27 cellular contexts compared by ENCODE assay signal in genomic region chr3:57768595-57768994, GRCh38. TPM values are rescaled to one million over a fixed set of nuclear protein-coding genes. Genes with fewer than 3 reads are reported as not detected.
A peak's percentile ranks its signal among the peaks of the same experiment; 100 is the strongest.
DNase-seq lines count a peak whose midpoint lies in the region; ATAC-seq, FAIRE-seq and TF ChIP-seq lines count a peak whose summit lies in the region.
"Had no signal": no experiment of that assay in that cellular context is flagged by ENCODE, and none has a peak within 500 bp of the region (broad histone marks: within the 10 kb centered on the region; RNA-seq: fewer than 3 reads in every experiment).

No MANE protein-coding gene starts in this region.

- H2BK5ac ChIP-seq in trophoblast cell (ENCODE audit: low read depth, low read length, poor library complexity) = no peak overlapping the region

- H3K27me3 Mint-ChIP-seq in type B pancreatic cell = no peaks in the 10 kb centered on the region
- H3K27me3 Mint-ChIP-seq: CD4-positive, alpha-beta memory T cell; CD4-positive, CD25-positive, alpha-beta regulatory T cell; CD8-positive, alpha-beta memory T cell had no signal

- peaks cover 36% of the 10 kb centered on the region for H3K4me1 Mint-ChIP-seq in type B pancreatic cell (ENCODE audit: unreplicated experiment)

- intact Hi-C loops in K562 (cut with micrococcal nuclease) = no loop called here

- no peak overlapping the region for H2BK120ac ChIP-seq in trophoblast cell (ENCODE audit: insufficient read depth, low read length, poor library complexity)

- no peak overlapping the region for H3K14ac ChIP-seq in trophoblast cell (ENCODE audit: low read length)

- no peaks in the 10 kb centered on the region for H3K9me3 Mint-ChIP-seq in type B pancreatic cell
- H3K9me3 Mint-ChIP-seq: CD14-positive monocyte; CD4-positive, alpha-beta memory T cell; CD4-positive, CD25-positive, alpha-beta regulatory T cell; CD8-positive, alpha-beta memory T cell had no signal

- H3K4me2 ChIP-seq in K562 (ENCODE audit: insufficient read depth, low read length) = no peak overlapping the region
- H3K4me2 ChIP-seq in trophoblast cell (ENCODE audit: low read length) = no peak overlapping the region
- H3K4me2 ChIP-seq: BLaER1 had no signal

- TF ChIP-seq CTCF in K562 (IDR thresholded peaks at IDR 0.05 in 2 of 3, conservative IDR thresholded peaks at IDR 0.05 in 1 of 3; ENCODE audit: insufficient read depth in 2 of 3, low read depth in 1 of 3, low read length in 3 of 3) = no peak
- no peak for TF ChIP-seq CTCF in type B pancreatic cell (conservative IDR thresholded peaks at IDR 0.05)
- TF ChIP-seq CTCF in brain microvascular endothelial cell (IDR thresholded peaks at IDR 0.05; ENCODE audit: low read depth, low read length, missing control alignments) = no peak

- 96% methylated on average over 3 of the region's 3 CpGs for WGBS in K562 (ENCODE audit: insufficient coverage, low coverage, missing lambda C conversion rate)
- WGBS in trophoblast cell (ENCODE audit: extremely low coverage, insufficient coverage, insufficient read length) = no CpG with 5 or more reads among the region's 3 CpGs

- no peak for TF ChIP-seq EP300 in K562 (IDR thresholded peaks at IDR 0.05; ENCODE audit: low read length)

- H3K79me2 ChIP-seq in K562 (ENCODE audit: control insufficient read depth, insufficient read depth, low read length) (peaks cover 89% of the 10 kb centered on the region), trophoblast cell (ENCODE audit: control insufficient read depth, insufficient read depth, low read length, poor library complexity) (no peaks in the 10 kb centered on the region)

- no peak for TF ChIP-seq POLR2A in K562 (conservative IDR thresholded peaks at IDR 0.05)

- no peak overlapping the region for H3K4me3 Mint-ChIP-seq in type B pancreatic cell
- H3K4me3 Mint-ChIP-seq: CD14-positive monocyte had no signal

- ATAC-seq in K562 = no peak
- ATAC-seq: GM12878 had no signal

- no peaks in the 10 kb centered on the region for H4K20me1 ChIP-seq in K562 (replicated peaks; ENCODE audit: control insufficient read depth, insufficient read depth, low read length)

- no peak overlapping the region for H4K12ac ChIP-seq in trophoblast cell (ENCODE audit: low read depth, low read length)

- H3K18ac ChIP-seq in trophoblast cell (ENCODE audit: low read length) = no peak overlapping the region

- H3K4ac ChIP-seq in trophoblast cell (ENCODE audit: low read depth, low read length) = peak overlapping the region; percentile 79

- H3K36me3 ChIP-seq in K562 (ENCODE audit: control insufficient read depth, insufficient read depth, low read length) = peaks cover 40% of the 10 kb centered on the region; the same call in 2 of the 3 replicates
- no peaks in the 10 kb centered on the region for H3K36me3 ChIP-seq in trophoblast cell (ENCODE audit: control insufficient read depth in 1 of 2, insufficient read depth in 2 of 2, low read length in 2 of 2)
- no peaks in the 10 kb centered on the region for H3K36me3 ChIP-seq in brain microvascular endothelial cell (replicated peaks)
- H3K36me3 ChIP-seq: BE2C had no signal

- no peak overlapping the region for H3K4me3 ChIP-seq in K562
- no peak overlapping the region for H3K4me3 ChIP-seq in trophoblast cell (ENCODE audit: low read depth, low read length)
- no peak overlapping the region for H3K4me3 ChIP-seq in brain microvascular endothelial cell (ENCODE audit: low read depth, low read length)
- H3K4me3 ChIP-seq: BLaER1, GM12878 had no signal

- H3K9me3 ChIP-seq in K562 (replicated peaks; ENCODE audit: control insufficient read depth, insufficient read depth, low read depth, low read length) (no peaks in the 10 kb centered on the region), trophoblast cell (ENCODE audit: insufficient read depth, low read depth, low read length) (no peaks in the 10 kb centered on the region)
- H3K9me3 ChIP-seq: BE2C, BLaER1 had no signal

- BruUV-seq in K562 (replicated peaks; lab: Mats Ljungman, UMichigan) = no TSS peak

- in situ Hi-C loops in K562 (cut with MboI) (no loop called here), brain microvascular endothelial cell (cut with HindIII; ENCODE audit: low pct_ligation_motif_present, low sequenced_read_pairs) (no loop called here)

- POLR2A ChIA-PET in K562 (lab: Yijun Ruan, JAX) = interaction anchor here (1.0 to 1.4 kb wide), 2 partner anchors 9 to 10 kb away, joined by 3 to 4 read pairs; no protein-coding TSS in a partner anchor

- no peaks in the 10 kb centered on the region for H3K79me1 ChIP-seq in trophoblast cell (ENCODE audit: low read length)

- CTCF ChIA-PET in K562 (lab: Yijun Ruan, JAX; ENCODE audit: low intra/inter-chr PET ratio) = no interaction called here

- TF ChIP-seq RAD21 in K562 (CRISPR knock-in tag; conservative IDR thresholded peaks at IDR 0.05 in 1 of 2, IDR thresholded peaks at IDR 0.05 in 1 of 2) = no peak

- no peaks in the 10 kb centered on the region for H3K9me1 ChIP-seq in K562 (ENCODE audit: control insufficient read depth, insufficient read depth, low read length)

- H3K4me1 ChIP-seq in K562 (replicated peaks in 1 of 2; ENCODE audit: control insufficient read depth in 2 of 2, insufficient read depth in 2 of 2, low read length in 2 of 2) (peaks cover 0 to 7% of the 10 kb centered on the region in 2 experiments; a peak in 2 of 5 replicates), trophoblast cell (ENCODE audit: control insufficient read depth in 1 of 2, insufficient read depth in 2 of 2, low read length in 2 of 2) (no peaks in the 10 kb centered on the region)
- H3K4me1 ChIP-seq: BE2C, BLaER1 had no signal

- no peak overlapping the region for H3K9ac ChIP-seq in K562 (ENCODE audit: insufficient read depth in 1 of 2, low read depth in 2 of 2, low read length in 2 of 2)
- H3K9ac ChIP-seq in trophoblast cell (ENCODE audit: low read length) = no peak overlapping the region
- H3K9ac ChIP-seq: BLaER1 had no signal

- peaks cover 36% of the 10 kb centered on the region for H3K36me3 Mint-ChIP-seq in type B pancreatic cell

- H3K27me3 ChIP-seq in K562 (ENCODE audit: control insufficient read depth in 2 of 2, insufficient read depth in 2 of 2, low read length in 2 of 2) (no peaks in the 10 kb centered on the region), trophoblast cell (ENCODE audit: insufficient read depth, low read length) (no peaks in the 10 kb centered on the region), brain microvascular endothelial cell (replicated peaks) (no peaks in the 10 kb centered on the region)
- H3K27me3 ChIP-seq: BE2C, BLaER1 had no signal

- H3K27ac ChIP-seq in K562 (ENCODE audit: extremely low read depth, low read depth, low read length) (no peak overlapping the region), trophoblast cell (ENCODE audit: low read depth, low read length) (no peak overlapping the region), brain microvascular endothelial cell (no peak overlapping the region)
- H3K27ac ChIP-seq: BLaER1 had no signal

- FAIRE-seq in K562 (lab: Jason Lieb, UNC) = no peak
- FAIRE-seq: A204.1, GM12878, GM12892, GM18507 had no signal

- H3K23ac ChIP-seq in trophoblast cell (ENCODE audit: low read length) = no peak overlapping the region

- H3K27ac Mint-ChIP-seq in type B pancreatic cell = peak overlapping the region; percentile 78
- H3K27ac Mint-ChIP-seq: CD4-positive, alpha-beta memory T cell had no signal

- H2AFZ ChIP-seq in K562 (ENCODE audit: low read depth, low read length) (no peak overlapping the region), trophoblast cell (ENCODE audit: insufficient read depth, low read length, poor library complexity) (no peak overlapping the region)

- H4K91ac ChIP-seq in trophoblast cell (ENCODE audit: low read depth, low read length) = no peak overlapping the region

- no peak overlapping the region for H2AK5ac ChIP-seq in trophoblast cell (ENCODE audit: low read length)

- no peak for DNase-seq in K562 (ENCODE audit: extremely low read depth in 1 of 4, low spot score in 3 of 4)
- no peak for DNase-seq in trophoblast cell
- no peak for DNase-seq in type B pancreatic cell (ENCODE audit: extremely low spot score, unreplicated experiment)
- no peak for DNase-seq in stimulated activated CD4-positive, alpha-beta T cell treated with anti-CD3 and anti-CD28 coated beads, Interleukin-2, amount 100 ng/mL, for 24 hours
- DNase-seq in brain microvascular endothelial cell = no peak
- no peak for DNase-seq in NOMO-1 treated with dmso at 0.1 percent for 144 hours (lab: John Stamatoyannopoulos, UW; ENCODE audit: unreplicated experiment)
- DNase-seq: 8988T; ACHN; BE2C; C1 segment of cervical spinal cord; CD4-positive, alpha-beta memory T cell; CD4-positive, CD25-positive, alpha-beta regulatory T cell; CD8-positive, alpha-beta memory T cell; COR-L47; DMS 273 treated with DMSO at 0.1 percent for 48 hours; DMS153; DMS53; DMS79; DND-41; EL; GDM1 had no signal

- H2BK12ac ChIP-seq in trophoblast cell (ENCODE audit: low read length) = no peak overlapping the region

- no peak overlapping the region for H4K8ac ChIP-seq in trophoblast cell (ENCODE audit: low read depth, low read length)

TF ChIP-seq in K562, 482 proteins besides CTCF, POLR2A, EP300 and RAD21:
- TF ChIP-seq ZFP1 (CRISPR knock-in tag; IDR thresholded peaks at IDR 0.05) (no peak), ZNF121 (CRISPR knock-in tag; conservative IDR thresholded peaks at IDR 0.05) (no peak), ZNF134 (CRISPR knock-in tag; conservative IDR thresholded peaks at IDR 0.05) (peak; percentile 89), E2F3 (CRISPR knock-in tag; IDR thresholded peaks at IDR 0.05) (no peak)

RNA-seq across cellular contexts. Expression of gene SLMAP, which starts 12.5 kb away (rescaled TPM):
- 45.2 and 144 TPM in 2 replicates for total RNA-seq in K562 (2011; cell fraction: chromatin; rRNA removed; ENCODE audit: low replicate concordance)
- 33.2 and 46.8 TPM in 2 replicates for total RNA-seq in K562 (2011; cell fraction: nucleolus; rRNA removed)
- 77.5 and 135 TPM in 2 replicates for total RNA-seq in K562 (2011; cell fraction: nucleoplasm; rRNA removed)
- total RNA-seq in K562 (2014; rRNA removed) = 27.5 and 28.3 TPM in 2 replicates
- total RNA-seq in K562 (2014; rRNA removed; fragmentation: Illumina TruSeq; extraction: Trizol) = 38.1 and 46.8 TPM in 2 replicates
- total RNA-seq in K562 (2015; rRNA removed; fragmentation: Illumina TruSeq; extraction: Trizol) = 34.1 and 35.0 TPM in 2 replicates
- 50.7 and 59.3 TPM in 2 replicates for total RNA-seq in K562 (2021)
- polyA plus RNA-seq in K562 (2011; rRNA removed) = 22.4 and 25.8 TPM in 2 replicates
- 10.3 and 16.2 TPM in 2 replicates for polyA plus RNA-seq in K562 (2011; cell fraction: cytosol; rRNA removed)
- 28.9 and 35.1 TPM in 2 replicates for polyA plus RNA-seq in K562 (2011; cell fraction: nucleus; rRNA removed)
- polyA plus RNA-seq in K562 (2012) = 15.7 and 18.8 TPM in 2 replicates
- 25.5 and 30.8 TPM in 2 replicates for polyA plus RNA-seq in K562 (2014; fragmentation: Illumina TruSeq; extraction: Trizol)
- polyA plus RNA-seq in K562 (2014; fragmentation: Nextera tagmentation; extraction: Ambion mirVana) = 10 to 100 TPM; 12.1 to 12.7 TPM
- polyA plus RNA-seq in K562 (2014; rRNA removed) = 19.5 and 22.1 TPM in 2 replicates
- polyA minus RNA-seq in K562 (2011; rRNA and poly(A)+ RNA removed) = 66.4 and 67.7 TPM in 2 replicates
- polyA minus RNA-seq in K562 (2011; cell fraction: cytosol; rRNA and poly(A)+ RNA removed) = 25.0 and 32.3 TPM in 2 replicates
- polyA minus RNA-seq in K562 (2011; cell fraction: nucleus; rRNA and poly(A)+ RNA removed) = 39.9 and 52.4 TPM in 2 replicates
- 26.7 and 28.1 TPM in 2 replicates for polyA plus RNA-seq in trophoblast cell (2013)
- 55.1 and 71.0 TPM in 2 replicates for total RNA-seq in type B pancreatic cell (ENCODE audit: low replicate concordance)
